Comparison of ENCODE assay signal across 19 cellular contexts in the genomic region with DNA sequence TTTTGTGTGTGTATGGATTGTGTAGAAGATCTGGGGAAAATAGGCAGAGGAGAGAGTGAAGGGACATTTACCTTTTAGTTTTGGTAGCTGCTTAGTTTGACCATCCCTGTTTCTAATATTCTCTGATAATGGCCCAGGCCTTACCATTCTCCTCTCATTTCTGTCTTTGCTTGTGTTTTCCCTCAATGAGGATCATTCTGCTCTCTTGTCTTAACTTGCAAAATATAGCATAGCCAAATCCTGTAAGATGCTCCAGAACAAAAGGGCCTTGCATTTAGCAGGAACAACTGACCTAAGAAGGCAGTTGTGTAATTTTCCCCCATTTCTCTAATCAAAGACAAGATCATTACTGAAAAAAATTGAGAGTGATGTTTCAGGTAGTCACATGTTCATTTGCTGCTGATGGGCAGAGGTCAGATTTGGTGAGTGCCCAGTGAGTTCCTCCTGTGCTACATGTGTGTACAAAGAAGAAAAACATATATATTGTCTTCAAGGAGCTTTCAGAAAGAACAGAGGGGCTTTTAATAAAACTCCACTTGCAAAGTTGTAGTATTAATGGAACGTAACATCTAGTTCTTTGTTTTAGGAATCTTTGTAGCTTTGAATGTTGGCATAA.
A peak's percentile ranks its signal among the peaks of the same experiment; 100 is the strongest.
DNase-seq lines count a peak whose midpoint lies in the region; ATAC-seq and TF ChIP-seq lines count a peak whose summit lies in the region.
"Had no signal": no experiment of that assay in that cellular context is flagged by ENCODE, and none has a peak within 500 bp of the region (broad histone marks: within the 10 kb centered on the region; RNA-seq: fewer than 3 reads in every experiment).

No MANE protein-coding gene starts in this region.

- peaks cover 3% of the 10 kb centered on the region; the same call in 1 of the 2 replicates for H3K4me1 ChIP-seq in GM23338 (ENCODE audit: insufficient read depth)
- H3K4me1 ChIP-seq in right lobe of liver: peaks cover 0 to 21% (median 2%) of the 10 kb centered on the region in 4 donors

- 0 out of 2 replicates have a peak overlapping the region, but pooled peaks have one; percentile 7 for H3K27ac Mint-ChIP-seq in GM23338
- peak overlapping the region; percentile 52 for H3K27ac Mint-ChIP-seq in type B pancreatic cell
- H3K27ac Mint-ChIP-seq in CD4-positive, alpha-beta T cell: no peak overlapping the region

- ATAC-seq in GM23338: no peak
- peak; percentile 67 to 75 (median 70) for ATAC-seq in right lobe of liver
- ATAC-seq in CD4-positive, alpha-beta T cell (ENCODE audit: poor library complexity): no peak
- ATAC-seq: GM12878 had no signal

- H3F3A ChIP-seq in GM23338 (replicated peaks; ENCODE audit: low read depth): no peaks in the 10 kb centered on the region

- no peaks in the 10 kb centered on the region for H3K9me2 ChIP-seq in GM23338 (ENCODE audit: insufficient read depth)

- H3K36me3 Mint-ChIP-seq in GM23338 (ENCODE audit: low read depth) (no peaks in the 10 kb centered on the region), type B pancreatic cell (no peaks in the 10 kb centered on the region)
- peaks cover 57% of the 10 kb centered on the region for H3K36me3 Mint-ChIP-seq in CD4-positive, alpha-beta T cell (ENCODE audit: low read depth)

- H3K4me2 ChIP-seq in GM23338: no peak overlapping the region

- 63% methylated on average over 1 of the region's 1 CpG for WGBS in right lobe of liver (ENCODE audit: insufficient coverage, low coverage, low lambda C conversion rate, missing lambda C conversion rate)

- H4K20me1 ChIP-seq in GM23338 (replicated peaks; ENCODE audit: insufficient read depth): no peaks in the 10 kb centered on the region

- intact Hi-C loops in right lobe of liver (cut with DNase I): no loop called here
- intact Hi-C loops in CD4-positive, alpha-beta T cell (cut with DNase I, micrococcal nuclease): no loop called here

- CTCF ChIA-PET in CD4-positive, alpha-beta T cell (lab: Charles Lee): no interaction called here

- H3K36me3 ChIP-seq in GM23338 (ENCODE audit: insufficient read depth): no peaks in the 10 kb centered on the region
- H3K36me3 ChIP-seq in right lobe of liver: peaks cover 0 to 7% (median under 1%) of the 10 kb centered on the region in 4 donors

- H3K27me3 ChIP-seq in GM23338 (ENCODE audit: insufficient read depth) (no peaks in the 10 kb centered on the region), right lobe of liver (no peaks in the 10 kb centered on the region)
- H3K27me3 ChIP-seq in CD4-positive, alpha-beta T cell (ENCODE audit: control insufficient read depth, insufficient read depth, low read length): no peaks in the 10 kb centered on the region

- no peak for TF ChIP-seq CTCF in GM23338 (conservative IDR thresholded peaks at IDR 0.05; ENCODE audit: low read depth in 2 of 2)
- no peak for TF ChIP-seq CTCF in right lobe of liver (IDR thresholded peaks at IDR 0.05)
- no peak for TF ChIP-seq CTCF in type B pancreatic cell (conservative IDR thresholded peaks at IDR 0.05)
- no peak for TF ChIP-seq CTCF in CD4-positive, alpha-beta T cell (IDR thresholded peaks at IDR 0.05)

- H3K4me3 Mint-ChIP-seq in GM23338: no peak overlapping the region
- H3K4me3 Mint-ChIP-seq in type B pancreatic cell: peak overlapping the region; percentile 16
- no peak overlapping the region for H3K4me3 Mint-ChIP-seq in CD4-positive, alpha-beta T cell

- no peaks in the 10 kb centered on the region for H3K9me3 ChIP-seq in right lobe of liver
- H3K9me3 ChIP-seq in CD4-positive, alpha-beta T cell (ENCODE audit: control insufficient read depth, low read length): no peaks in the 10 kb centered on the region

- no peak overlapping the region for H3K4me3 ChIP-seq in GM23338
- H3K4me3 ChIP-seq in right lobe of liver: no peak overlapping the region
- H3K4me3 ChIP-seq: GM12878, GM23248, SK-N-MC had no signal

- no peak for TF ChIP-seq POLR2A in right lobe of liver (IDR thresholded peaks at IDR 0.05)

- H3K27me3 Mint-ChIP-seq in GM23338 (ENCODE audit: insufficient read depth, low read depth, poor library complexity) (peaks cover 2% of the 10 kb centered on the region), type B pancreatic cell (no peaks in the 10 kb centered on the region)
- no peaks in the 10 kb centered on the region for H3K27me3 Mint-ChIP-seq in CD4-positive, alpha-beta T cell

- DNase-seq in GM23338 (ENCODE audit: low spot score) (no peak), cerebellar cortex (ENCODE audit: low spot score) (peak; percentile 64), right lobe of liver (no peak), type B pancreatic cell (ENCODE audit: extremely low spot score, unreplicated experiment) (no peak), dermis blood vessel endothelial cell (no peak), COR-L47 (lab: John Stamatoyannopoulos, UW) (no peak)
- DNase-seq in CD4-positive, alpha-beta T cell: no peak
- DNase-seq: ACHN; KG1; NCI-H1105 treated with DMSO at 0.1 percent for 48 hours; NCI-H1694; NCI-H2081 treated with DMSO at 0.1 percent for 48 hours; NCI-H510A; NCI-H748 treated with DMSO at 0.1 percent for 48 hours; NK-92 treated with Interleukin-12 subunit alpha and Interleukin-12 subunit beta, amount 100 ng/mL, for 24 hours; Right ventricle myocardium superior had no signal

- peak overlapping the region; percentile 29; the same call in 1 of the 2 replicates for H3K27ac ChIP-seq in GM23338 (ENCODE audit: low read depth)
- H3K27ac ChIP-seq in right lobe of liver: no peak overlapping the region
- H3K27ac ChIP-seq in CD4-positive, alpha-beta T cell (ENCODE audit: low read depth, low read length): no peak overlapping the region
- H3K27ac ChIP-seq: GM23248, SK-N-MC had no signal

- no peaks in the 10 kb centered on the region; the same call in 1 of the 2 replicates for H3K79me2 ChIP-seq in GM23338 (replicated peaks; ENCODE audit: insufficient read depth)

- no peak overlapping the region for H2AFZ ChIP-seq in GM23338
- H2AFZ ChIP-seq: GM23248 had no signal

- H3K9me3 Mint-ChIP-seq in GM23338 (no peaks in the 10 kb centered on the region), type B pancreatic cell (no peaks in the 10 kb centered on the region)
- no peaks in the 10 kb centered on the region for H3K9me3 Mint-ChIP-seq in CD4-positive, alpha-beta T cell

- POLR2A ChIA-PET in CD4-positive, alpha-beta T cell (lab: Charles Lee): no interaction called here

- H3K4me1 Mint-ChIP-seq in GM23338 (peaks cover 17% of the 10 kb centered on the region), type B pancreatic cell (ENCODE audit: unreplicated experiment) (peaks cover 18% of the 10 kb centered on the region)
- peaks cover 75% of the 10 kb centered on the region for H3K4me1 Mint-ChIP-seq in CD4-positive, alpha-beta T cell (ENCODE audit: low read depth)

TF ChIP-seq in GM23338, 12 proteins besides CTCF, POLR2A, EP300 and RAD21 (continues in another document):
- TF ChIP-seq JUNB (IDR thresholded peaks at IDR 0.05; ENCODE audit: unreplicated experiment) (no peak), ZNF331 (CRISPR knock-in tag; IDR thresholded peaks at IDR 0.05; ENCODE audit: low read depth) (no peak), REST (IDR thresholded peaks at IDR 0.05; ENCODE audit: unreplicated experiment) (no peak)

Comparison
In these comparisons a context has a peak if more than half of its experiments do, and no peak if none do; other contexts are left out.
1. ATAC-seq: peak in right lobe of liver (4 of 4); none in GM23338 (single experiment) and CD4-positive, alpha-beta T cell (single experiment).